ENCODE assay signal across 10 cellular contexts in genomic region chr7:118372530-118372929, GRCh38.
DNase-seq lines count a peak whose midpoint lies in the region; ATAC-seq, FAIRE-seq and TF ChIP-seq lines count a peak whose summit lies in the region.
"Had no signal": no experiment of that assay in that cellular context is flagged by ENCODE, and none has a peak within 500 bp of the region (broad histone marks: within the 10 kb centered on the region; RNA-seq: fewer than 3 reads in every experiment).

No MANE protein-coding gene starts in this region.

- POLR2A ChIA-PET in HepG2 (lab: Yijun Ruan, JAX) = no interaction called here

- WGBS in HepG2 (ENCODE audit: low lambda C conversion rate) = 20% methylated on average over 1 of the region's 1 CpG

- no TSS peak for BruUV-seq in HepG2 (replicated peaks; lab: Mats Ljungman, UMichigan)

- no peaks in the 10 kb centered on the region for H3K9me3 Mint-ChIP-seq in nephron
- H3K9me3 Mint-ChIP-seq: memory B cell had no signal

- H4K20me1 ChIP-seq in HepG2 (ENCODE audit: insufficient read depth, low read length) = no peaks in the 10 kb centered on the region

- TF ChIP-seq EP300 in HepG2 (IDR thresholded peaks at IDR 0.05; ENCODE audit: low read depth in 2 of 2, low read length in 2 of 2) (no peak), HepG2 (CRISPR knock-in tag; IDR thresholded peaks at IDR 0.05; ENCODE audit: borderline replicate concordance) (no peak)

- H3K36me3 ChIP-seq in HepG2 (replicated peaks in 1 of 2; ENCODE audit: control insufficient read depth in 1 of 2, insufficient read depth in 2 of 2, low read length in 2 of 2) = no peaks in the 10 kb centered on the region
- H3K36me3 ChIP-seq: adrenal gland had no signal

- H3K4me1 Mint-ChIP-seq in nephron = peaks cover 24% of the 10 kb centered on the region
- H3K4me1 Mint-ChIP-seq: memory B cell had no signal

- peak in 41 of 76 experiments; percentile 0 to 75 (median 24) for DNase-seq in HUDEP-2 (lab: John Stamatoyannopoulos, UW; ENCODE audit: unreplicated experiment in 76 of 76)
- peak; percentile 71 for DNase-seq in SKM-1 (lab: John Stamatoyannopoulos, UW; ENCODE audit: unreplicated experiment)
- DNase-seq in HepG2 (ENCODE audit: low spot score) = no peak
- DNase-seq in central memory CD4-positive, alpha-beta T cell = no peak
- DNase-seq: adrenal gland had no signal

- intact Hi-C loops in HepG2 (cut with micrococcal nuclease; ENCODE audit: unreplicated experiment) = no loop called here

- no peak overlapping the region for H3K27ac ChIP-seq in HepG2 (ENCODE audit: extremely low read length, insufficient read depth, low read length)
- H3K27ac ChIP-seq: adrenal gland had no signal

- H3K4me2 ChIP-seq in HepG2 (ENCODE audit: low read depth, low read length) = no peak overlapping the region

- no peak overlapping the region for H3K4me3 Mint-ChIP-seq in nephron
- H3K4me3 Mint-ChIP-seq: memory B cell had no signal

- TF ChIP-seq RAD21 in HepG2 (CRISPR knock-in tag; IDR thresholded peaks at IDR 0.05) = no peak

- in situ Hi-C loops in HepG2 (cut with HindIII; ENCODE audit: extremely low pct_ligation_motif_present, low pct_unique_long_range_greater_than_20kb) = loop anchor here (25.0 kb wide), 1 partner anchor 815 kb away; no protein-coding TSS in a partner anchor

- no peak overlapping the region for H3K4me3 ChIP-seq in HepG2 (replicated peaks in 1 of 3; ENCODE audit: insufficient read depth in 1 of 3, low read depth in 2 of 3, low read length in 3 of 3)
- H3K4me3 ChIP-seq: adrenal gland had no signal

- H3K79me2 ChIP-seq in HepG2 (ENCODE audit: insufficient read depth, low read length) = no peaks in the 10 kb centered on the region

- CTCF ChIA-PET in HepG2 (lab: Yijun Ruan, JAX; ENCODE audit: low intra/inter-chr PET ratio, low total read pairs) = no interaction called here

- H3K9ac ChIP-seq in HepG2 (ENCODE audit: insufficient read depth, low read depth, low read length) = no peak overlapping the region

- H3K4me1 ChIP-seq in HepG2 (ENCODE audit: insufficient read depth, low read length) = no peaks in the 10 kb centered on the region
- H3K4me1 ChIP-seq: adrenal gland had no signal

- TF ChIP-seq CTCF in nephron (IDR thresholded peaks at IDR 0.05; ENCODE audit: unreplicated experiment in 3 of 3) (no peak), HepG2 (CRISPR knock-in tag; IDR thresholded peaks at IDR 0.05) (no peak)

- no peak for FAIRE-seq in HepG2 (lab: Jason Lieb, UNC)

- no peaks in the 10 kb centered on the region for H3K27me3 Mint-ChIP-seq in nephron (ENCODE audit: low read depth)

- H3K27ac Mint-ChIP-seq in nephron = peak overlapping the region in 2 of 3 experiments; percentile 27 to 31
- H3K27ac Mint-ChIP-seq: memory B cell had no signal

- H3K9me3 ChIP-seq in HepG2 (ENCODE audit: low read length) = no peaks in the 10 kb centered on the region
- H3K9me3 ChIP-seq: adrenal gland had no signal

- ATAC-seq in GM19035 (IDR thresholded peaks at IDR 0.05; ENCODE audit: unreplicated experiment) (peak; percentile 45), HepG2 (no peak), HG02610 (IDR thresholded peaks at IDR 0.05; ENCODE audit: unreplicated experiment) (no peak), HG03439 (IDR thresholded peaks at IDR 0.05; ENCODE audit: unreplicated experiment) (no peak)

- H2AFZ ChIP-seq in HepG2 (ENCODE audit: low read length) = no peak overlapping the region

- H3K27me3 ChIP-seq in HepG2 (ENCODE audit: control insufficient read depth in 1 of 2, insufficient read depth in 2 of 2, low read length in 2 of 2) = no peaks in the 10 kb centered on the region; a peak in 1 of 5 replicates
- H3K27me3 ChIP-seq: adrenal gland had no signal

- TF ChIP-seq POLR2A in HepG2 (IDR thresholded peaks at IDR 0.05; ENCODE audit: insufficient read depth in 1 of 2, low read depth in 2 of 2, low read length in 2 of 2) = no peak

- no peaks in the 10 kb centered on the region for H3K36me3 Mint-ChIP-seq in nephron (ENCODE audit: low read depth)
- H3K36me3 Mint-ChIP-seq: memory B cell had no signal

TF ChIP-seq in HepG2, 621 proteins besides CTCF, POLR2A, EP300 and RAD21:
- TF ChIP-seq ZNF441 (CRISPR knock-in tag; IDR thresholded peaks at IDR 0.05; ENCODE audit: borderline replicate concordance) (no peak), TRIM22 (IDR thresholded peaks at IDR 0.05) (no peak), ZNF598 (CRISPR knock-in tag; IDR thresholded peaks at IDR 0.05; ENCODE audit: borderline replicate concordance) (no peak), REST (IDR thresholded peaks at IDR 0.05; ENCODE audit: borderline replicate concordance in 1 of 2, low read depth in 1 of 2, low read length in 2 of 2) (no peak), ZNF589 (CRISPR knock-in tag; conservative IDR thresholded peaks at IDR 0.05) (no peak)

Comparison
In these comparisons a context has a peak if more than half of its experiments do, and no peak if none do; other contexts are left out.
1. DNase-seq: peak in HUDEP-2 (41 of 76) and SKM-1 (single experiment); none in HepG2 (single experiment) and central memory CD4-positive, alpha-beta T cell (single experiment).